ENCODE assay signal across 15 cellular contexts in the genomic region with DNA sequence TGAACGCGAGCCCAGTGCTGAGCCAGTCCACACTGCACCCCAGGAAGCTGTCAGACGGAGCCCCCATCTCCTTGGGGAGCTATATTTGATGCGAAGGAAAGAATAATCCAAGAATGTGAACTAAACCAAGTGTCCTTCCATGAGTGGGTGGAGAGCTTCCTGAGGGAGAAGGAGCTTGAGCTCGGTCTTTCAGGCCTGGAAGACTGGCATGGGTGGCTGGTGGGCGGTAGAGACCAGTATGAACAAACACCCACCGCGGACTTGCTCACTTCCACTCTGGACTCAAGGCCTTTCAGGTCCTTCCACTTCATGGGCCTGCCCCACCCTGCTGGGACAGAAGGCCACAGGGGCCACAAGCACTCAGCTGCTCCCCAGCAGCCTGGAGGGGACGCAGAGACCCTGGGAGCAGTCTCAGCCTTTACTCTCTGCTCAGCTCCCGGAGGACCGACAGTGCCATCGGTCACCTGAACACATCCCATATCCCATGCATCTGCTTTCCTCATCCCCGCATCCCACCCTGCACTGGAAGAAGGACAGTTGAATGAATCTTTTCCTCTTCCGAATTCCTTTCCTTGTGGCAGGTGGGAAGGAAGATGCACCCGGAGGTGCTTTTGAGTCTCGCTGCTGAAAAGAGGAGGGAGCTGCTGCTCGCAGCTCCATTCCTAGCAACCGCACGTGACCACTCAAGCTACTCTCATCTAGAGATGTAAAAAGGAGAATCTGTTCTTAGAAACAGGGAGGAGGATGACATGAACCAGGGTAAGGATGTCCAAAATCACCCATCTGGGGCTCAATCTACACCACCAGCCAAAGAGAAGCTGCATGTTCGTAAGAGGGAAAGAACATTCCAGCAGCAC.
"Had no signal": no experiment of that assay in that cellular context is flagged by ENCODE, and none has a peak within 500 bp of the region (broad histone marks: within the 10 kb centered on the region; RNA-seq: fewer than 3 reads in every experiment).

No MANE protein-coding gene starts in this region.

- ATAC-seq: gastroesophageal sphincter; stimulated activated effector memory CD8-positive, alpha-beta T cell treated with anti-CD3 and anti-CD28 coated beads, Interleukin-12 subunit alpha, Interleukin-12 subunit beta, amount 100 ng/mL, for 72 hours had no signal

- H3K27me3 ChIP-seq: ascending aorta, gastroesophageal sphincter, right atrium auricular region, SJSA1, upper lobe of left lung had no signal

- H3K27ac ChIP-seq: ascending aorta, epithelial cell of prostate, gastroesophageal sphincter, right atrium auricular region, SJSA1, skin epidermis, upper lobe of left lung, VCaP had no signal

- DNase-seq: activated CD4-positive, alpha-beta T cell treated with anti-CD3 and anti-CD28 coated beads for 4 hours; activated naive CD4-positive, alpha-beta T cell; cortex of kidney; effector memory CD4-positive, alpha-beta T cell; SW 1271; T-helper 9 cell had no signal

- H3K4me1 ChIP-seq: ascending aorta, upper lobe of left lung had no signal

- H3K36me3 ChIP-seq: ascending aorta, gastroesophageal sphincter, right atrium auricular region, SJSA1, upper lobe of left lung had no signal

- H3K4me3 ChIP-seq: ascending aorta, gastroesophageal sphincter, right atrium auricular region, SJSA1, skin epidermis, upper lobe of left lung had no signal

- H3K9me3 ChIP-seq: ascending aorta, gastroesophageal sphincter, right atrium auricular region, SJSA1, upper lobe of left lung had no signal
